20 cellular contexts compared by ENCODE assay signal in the genomic region with DNA sequence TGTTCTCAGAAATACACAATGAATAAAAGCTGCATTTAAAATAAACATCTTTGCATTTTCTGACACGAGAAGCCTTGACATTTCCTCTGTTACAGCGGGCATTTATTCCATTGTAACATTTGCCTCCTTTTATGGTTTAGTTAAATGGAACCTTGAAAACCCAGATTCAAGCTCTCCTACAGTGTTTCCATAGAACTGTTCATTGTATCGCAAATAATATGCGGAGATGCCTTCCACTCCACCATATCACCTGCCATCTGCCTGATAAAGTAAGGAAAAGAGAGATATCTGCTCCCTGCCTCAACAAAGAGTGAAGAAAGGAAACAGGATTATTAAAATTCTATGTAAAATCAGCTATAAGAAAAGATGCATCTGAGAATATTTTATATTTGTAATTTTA.
A peak's percentile ranks its signal among the peaks of the same experiment; 100 is the strongest.
DNase-seq lines count a peak whose midpoint lies in the region; ATAC-seq and TF ChIP-seq lines count a peak whose summit lies in the region.
"Had no signal": no experiment of that assay in that cellular context is flagged by ENCODE, and none has a peak within 500 bp of the region (broad histone marks: within the 10 kb centered on the region; RNA-seq: fewer than 3 reads in every experiment).

No MANE protein-coding gene starts in this region.

- H2AFZ ChIP-seq in GM23338: no peak overlapping the region

- peak overlapping the region; percentile 82; the same call in 1 of the 2 replicates for H3K27ac Mint-ChIP-seq in GM23338
- H3K27ac Mint-ChIP-seq in glutamatergic neuron (ENCODE audit: unreplicated experiment): peak overlapping the region; percentile 77
- H3K27ac Mint-ChIP-seq in stimulated activated naive CD8-positive, alpha-beta T cell treated with anti-CD3 and anti-CD28 coated beads, Interleukin-15, amount 100 ng/mL, for 72 hours: no peak overlapping the region
- H3K27ac Mint-ChIP-seq: CD8-positive, alpha-beta memory T cell; T-cell had no signal

- H3K4me3 ChIP-seq in GM23338: no peak overlapping the region
- no peak overlapping the region for H3K4me3 ChIP-seq in vagina
- H3K4me3 ChIP-seq: A549; BLaER1 treated with 17β-estradiol and CSF1 and Interleukin-3, amounts not matched to agents 10 nM and 100 nM; GM12878; SK-N-MC had no signal

- no peaks in the 10 kb centered on the region for H3K27me3 ChIP-seq in GM23338 (ENCODE audit: insufficient read depth)
- H3K27me3 ChIP-seq in vagina: no peaks in the 10 kb centered on the region
- H3K27me3 ChIP-seq: BLaER1 treated with 17β-estradiol and CSF1 and Interleukin-3, amounts not matched to agents 10 nM and 100 nM had no signal

- no peak overlapping the region for H3K4me2 ChIP-seq in GM23338
- H3K4me2 ChIP-seq: A549; BLaER1 treated with 17β-estradiol and CSF1 and Interleukin-3, amounts not matched to agents 10 nM and 100 nM had no signal

- ATAC-seq in GM23338: no peak; the same call in 2 of the 3 replicates
- ATAC-seq in GM19035 (IDR thresholded peaks at IDR 0.05; ENCODE audit: unreplicated experiment): no peak
- no peak for ATAC-seq in stimulated activated naive CD8-positive, alpha-beta T cell treated with anti-CD3 and anti-CD28 coated beads, Interleukin-15, amount 100 ng/mL, for 72 hours
- no peak for ATAC-seq in HG03460 (IDR thresholded peaks at IDR 0.05; ENCODE audit: unreplicated experiment)
- ATAC-seq: A549, GM12878, HCT116, Panc1, Right ventricle myocardium inferior, T-cell had no signal

- intact Hi-C loops in vagina (cut with DNase I): no loop called here

- peaks cover 5% of the 10 kb centered on the region; the same call in 1 of the 2 replicates for H3K4me1 ChIP-seq in GM23338 (ENCODE audit: insufficient read depth)
- no peaks in the 10 kb centered on the region for H3K4me1 ChIP-seq in vagina
- H3K4me1 ChIP-seq: A549; BLaER1 treated with 17β-estradiol and CSF1 and Interleukin-3, amounts not matched to agents 10 nM and 100 nM had no signal

- H3K4me3 Mint-ChIP-seq in GM23338 (no peak overlapping the region), glutamatergic neuron (ENCODE audit: unreplicated experiment) (no peak overlapping the region)
- H3K4me3 Mint-ChIP-seq in stimulated activated naive CD8-positive, alpha-beta T cell treated with anti-CD3 and anti-CD28 coated beads, Interleukin-15, amount 100 ng/mL, for 72 hours: no peak overlapping the region
- H3K4me3 Mint-ChIP-seq: CD8-positive, alpha-beta memory T cell; T-cell had no signal

- H3K79me2 ChIP-seq in GM23338 (replicated peaks; ENCODE audit: insufficient read depth): no peaks in the 10 kb centered on the region

- H3K9me3 ChIP-seq in vagina: no peaks in the 10 kb centered on the region
- H3K9me3 ChIP-seq: A549; BLaER1 treated with 17β-estradiol and CSF1 and Interleukin-3, amounts not matched to agents 10 nM and 100 nM had no signal

- H4K20me1 ChIP-seq in GM23338 (replicated peaks; ENCODE audit: insufficient read depth): no peaks in the 10 kb centered on the region
- H4K20me1 ChIP-seq: BLaER1 treated with 17β-estradiol and CSF1 and Interleukin-3, amounts not matched to agents 10 nM and 100 nM had no signal

- peaks cover 3% of the 10 kb centered on the region for H3K27me3 Mint-ChIP-seq in GM23338 (ENCODE audit: insufficient read depth, low read depth, poor library complexity)
- H3K27me3 Mint-ChIP-seq in glutamatergic neuron (ENCODE audit: unreplicated experiment): no peaks in the 10 kb centered on the region
- H3K27me3 Mint-ChIP-seq in stimulated activated naive CD8-positive, alpha-beta T cell treated with anti-CD3 and anti-CD28 coated beads, Interleukin-15, amount 100 ng/mL, for 72 hours: no peaks in the 10 kb centered on the region
- H3K27me3 Mint-ChIP-seq: CD8-positive, alpha-beta memory T cell; T-cell had no signal

- H3K27ac ChIP-seq in GM23338 (ENCODE audit: low read depth): no peak overlapping the region
- H3K27ac ChIP-seq in vagina: no peak overlapping the region
- H3K27ac ChIP-seq: A549; BLaER1 treated with 17β-estradiol and CSF1 and Interleukin-3, amounts not matched to agents 10 nM and 100 nM; SK-N-MC had no signal

- H3K36me3 ChIP-seq in GM23338 (ENCODE audit: insufficient read depth) (no peaks in the 10 kb centered on the region), vagina (no peaks in the 10 kb centered on the region)
- H3K36me3 ChIP-seq: BLaER1 treated with 17β-estradiol and CSF1 and Interleukin-3, amounts not matched to agents 10 nM and 100 nM had no signal

- DNase-seq in GM23338 (ENCODE audit: low spot score): peak; percentile 19
- DNase-seq in NCI-H146 (lab: John Stamatoyannopoulos, UW): peak; percentile 100
- peak; percentile 7 for DNase-seq in NCI-H2227 (lab: John Stamatoyannopoulos, UW; ENCODE audit: unreplicated experiment)
- no peak for DNase-seq in glutamatergic neuron
- no peak for DNase-seq in stimulated activated naive CD8-positive, alpha-beta T cell treated with anti-CD3 and anti-CD28 coated beads, Interleukin-15, amount 100 ng/mL, for 72 hours
- DNase-seq in vagina (ENCODE audit: extremely low spot score in 2 of 2): no peak
- DNase-seq: CD8-positive, alpha-beta memory T cell; GDM1; KBM-7; NCI-H2029; T-cell had no signal

- no peaks in the 10 kb centered on the region for H3F3A ChIP-seq in GM23338 (replicated peaks; ENCODE audit: low read depth)

- TF ChIP-seq CTCF in GM23338 (conservative IDR thresholded peaks at IDR 0.05; ENCODE audit: low read depth in 2 of 2) (no peak), glutamatergic neuron (IDR thresholded peaks at IDR 0.05; ENCODE audit: partially characterized antibody, unreplicated experiment) (no peak), vagina (IDR thresholded peaks at IDR 0.05) (no peak)

- H3K9me2 ChIP-seq in GM23338 (ENCODE audit: insufficient read depth): no peaks in the 10 kb centered on the region

- H3K9me3 Mint-ChIP-seq in GM23338 (no peaks in the 10 kb centered on the region), glutamatergic neuron (ENCODE audit: unreplicated experiment) (no peaks in the 10 kb centered on the region)
- no peaks in the 10 kb centered on the region for H3K9me3 Mint-ChIP-seq in stimulated activated naive CD8-positive, alpha-beta T cell treated with anti-CD3 and anti-CD28 coated beads, Interleukin-15, amount 100 ng/mL, for 72 hours

- H3K4me1 Mint-ChIP-seq in GM23338 (peaks cover 10% of the 10 kb centered on the region), glutamatergic neuron (ENCODE audit: low read depth, unreplicated experiment) (peaks cover 2% of the 10 kb centered on the region)
- H3K4me1 Mint-ChIP-seq in stimulated activated naive CD8-positive, alpha-beta T cell treated with anti-CD3 and anti-CD28 coated beads, Interleukin-15, amount 100 ng/mL, for 72 hours: no peaks in the 10 kb centered on the region
- H3K4me1 Mint-ChIP-seq: CD8-positive, alpha-beta memory T cell; T-cell had no signal

- H3K36me3 Mint-ChIP-seq in GM23338 (ENCODE audit: low read depth) (no peaks in the 10 kb centered on the region), glutamatergic neuron (ENCODE audit: unreplicated experiment) (no peaks in the 10 kb centered on the region)
- H3K36me3 Mint-ChIP-seq: CD8-positive, alpha-beta memory T cell; T-cell had no signal

- TF ChIP-seq POLR2A in vagina (IDR thresholded peaks at IDR 0.05): no peak

TF ChIP-seq in GM23338, 12 proteins besides CTCF, POLR2A, EP300 and RAD21:
- TF ChIP-seq ZNF331 (CRISPR knock-in tag; IDR thresholded peaks at IDR 0.05; ENCODE audit: low read depth) (no peak), NANOG (IDR thresholded peaks at IDR 0.05; ENCODE audit: borderline replicate concordance) (no peak), ZNF114 (CRISPR knock-in tag; IDR thresholded peaks at IDR 0.05) (no peak), EZH2 (IDR thresholded peaks at IDR 0.05; ENCODE audit: low read depth, unreplicated experiment) (no peak), JUNB (IDR thresholded peaks at IDR 0.05; ENCODE audit: unreplicated experiment) (no peak)
TF ChIP-seq in GM23338: peak in this region for 0.

Comparison
In these comparisons a context has a peak if more than half of its experiments do, and no peak if none do; other contexts are left out.
1. DNase-seq: peak in GM23338 (single experiment), NCI-H146 (single experiment) and NCI-H2227 (single experiment); none in glutamatergic neuron (single experiment), stimulated activated naive CD8-positive, alpha-beta T cell treated with anti-CD3 and anti-CD28 coated beads, Interleukin-15, amount 100 ng/mL, for 72 hours (0 of 2) and vagina (0 of 2).
2. H3K27ac Mint-ChIP-seq: peak in GM23338 (single experiment) and glutamatergic neuron (single experiment); none in stimulated activated naive CD8-positive, alpha-beta T cell treated with anti-CD3 and anti-CD28 coated beads, Interleukin-15, amount 100 ng/mL, for 72 hours (0 of 2).